26 cellular contexts compared by ENCODE assay signal in the genomic region with DNA sequence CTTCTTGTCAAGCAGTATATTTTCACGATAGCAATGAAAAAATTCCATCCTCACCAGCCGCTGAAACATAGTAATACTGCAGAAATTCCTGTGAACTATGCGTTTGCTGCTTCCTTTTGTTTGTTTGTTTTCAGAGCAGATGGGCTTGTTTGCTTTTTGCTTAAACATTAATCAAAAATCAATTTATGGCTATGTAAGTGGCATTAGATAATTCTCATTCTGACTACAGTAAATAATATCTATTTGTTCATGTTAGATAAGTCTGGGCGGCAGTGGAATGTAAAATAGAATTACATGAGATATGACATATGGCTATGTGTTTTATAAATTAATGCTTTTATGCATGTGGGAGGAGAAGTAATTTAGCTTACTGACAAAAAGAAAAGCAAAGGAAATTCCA.
DNase-seq lines count a peak whose midpoint lies in the region; ATAC-seq and TF ChIP-seq lines count a peak whose summit lies in the region.
"Had no signal": no experiment of that assay in that cellular context is flagged by ENCODE, and none has a peak within 500 bp of the region (broad histone marks: within the 10 kb centered on the region; RNA-seq: fewer than 3 reads in every experiment).

No MANE protein-coding gene starts in this region.

- no peak for ATAC-seq in WTC11
- peak in 3 of 4 donors; percentile 46 to 78 (median 73) for ATAC-seq in right lobe of liver
- ATAC-seq: activated CD8-positive, alpha-beta T cell treated with anti-CD3 and anti-CD28 coated beads for 36 hours; body of pancreas; heart left ventricle; K562; natural killer cell had no signal

- DNase-seq in MCF 10A (ENCODE audit: unreplicated experiment) (no peak), breast epithelium (ENCODE audit: low spot score in 2 of 2) (no peak), WTC11 (ENCODE audit: low spot score) (no peak), right lobe of liver (no peak), NCI-H446 treated with DMSO at 0.1 percent for 48 hours (lab: John Stamatoyannopoulos, UW) (no peak), D341Med (ENCODE audit: low spot score) (no peak), NCI-H2227 treated with DMSO at 0.1 percent for 48 hours (lab: John Stamatoyannopoulos, UW) (no peak), tibial artery (no peak)
- DNase-seq: activated CD4-positive, alpha-beta T cell treated with anti-CD3 and anti-CD28 coated beads for 1 hour; activated CD8-positive, alpha-beta T cell treated with anti-CD3 and anti-CD28 coated beads for 36 hours; activated effector memory CD4-positive, alpha-beta T cell treated with anti-CD3 and anti-CD28 coated beads, Interleukin-2, amount 50 U/mL, for 16 hours; BE2C; body of pancreas; COR-L47; heart left ventricle; midbrain; MM.1S; natural killer cell; NCI-H1417 treated with DMSO at 0.1 percent for 48 hours; NCI-H524; NK-92 treated with Interleukin-12 subunit alpha and Interleukin-12 subunit beta, amount 100 ng/mL, for 24 hours; PC-9; stimulated activated CD8-positive, alpha-beta memory T cell treated with anti-CD3 and anti-CD28 coated beads, Interleukin-4, amount 100 ng/mL, for 48 hours; T-helper 1 cell; transverse colon had no signal

- TF ChIP-seq CTCF in MCF 10A (IDR thresholded peaks at IDR 0.05; ENCODE audit: unreplicated experiment): no peak
- no peak for TF ChIP-seq CTCF in breast epithelium (IDR thresholded peaks at IDR 0.05)
- TF ChIP-seq CTCF in WTC11 (IDR thresholded peaks at IDR 0.05): no peak
- TF ChIP-seq CTCF in right lobe of liver (IDR thresholded peaks at IDR 0.05): no peak
- no peak for TF ChIP-seq CTCF in tibial artery (IDR thresholded peaks at IDR 0.05)

- H3K36me3 Mint-ChIP-seq in MCF 10A (ENCODE audit: insufficient read depth, unreplicated experiment): peaks cover 8% of the 10 kb centered on the region
- no peaks in the 10 kb centered on the region; the same call in 1 of the 2 replicates for H3K36me3 Mint-ChIP-seq in WTC11
- H3K36me3 Mint-ChIP-seq: natural killer cell had no signal

- H3K27ac ChIP-seq in breast epithelium (no peak overlapping the region), right lobe of liver (no peak overlapping the region), tibial artery (no peak overlapping the region)
- H3K27ac ChIP-seq: body of pancreas, heart left ventricle, PC-9, transverse colon had no signal

- no peak overlapping the region for H3K4me3 ChIP-seq in breast epithelium
- no peak overlapping the region for H3K4me3 ChIP-seq in right lobe of liver
- no peak overlapping the region for H3K4me3 ChIP-seq in tibial artery
- H3K4me3 ChIP-seq: body of pancreas, heart left ventricle, K562, PC-9, transverse colon had no signal

- H3K4me1 Mint-ChIP-seq in MCF 10A (ENCODE audit: insufficient read depth, unreplicated experiment): peaks cover 22% of the 10 kb centered on the region
- H3K4me1 Mint-ChIP-seq in WTC11: peaks cover 78% of the 10 kb centered on the region

- H3K27me3 Mint-ChIP-seq in MCF 10A (ENCODE audit: insufficient read depth, unreplicated experiment): no peaks in the 10 kb centered on the region
- no peaks in the 10 kb centered on the region for H3K27me3 Mint-ChIP-seq in WTC11 (ENCODE audit: low read depth)
- H3K27me3 Mint-ChIP-seq: activated CD8-positive, alpha-beta T cell treated with anti-CD3 and anti-CD28 coated beads for 36 hours had no signal

- no TSS peak for BruUV-seq in MCF 10A (replicated peaks; lab: Mats Ljungman, UMichigan)

- 38% methylated on average over 4 of the region's 4 CpGs for WGBS in right lobe of liver (ENCODE audit: insufficient coverage, low coverage, low lambda C conversion rate, missing lambda C conversion rate)

- H3K4me3 Mint-ChIP-seq in MCF 10A (ENCODE audit: unreplicated experiment) (no peak overlapping the region), WTC11 (no peak overlapping the region)
- H3K4me3 Mint-ChIP-seq: activated CD8-positive, alpha-beta T cell treated with anti-CD3 and anti-CD28 coated beads for 36 hours; natural killer cell had no signal

- intact Hi-C loops in MCF 10A (cut with micrococcal nuclease): no loop called here
- intact Hi-C loops in breast epithelium (cut with DNase I; ENCODE audit: low total_unique reads): no loop called here
- intact Hi-C loops in right lobe of liver (cut with DNase I): no loop called here
- intact Hi-C loops in tibial artery (cut with DNase I; ENCODE audit: low total_unique reads): loop anchor here (10.0 kb wide), 1 partner anchor 59 kb away; no protein-coding TSS in a partner anchor

- H3K9me3 ChIP-seq in breast epithelium: no peaks in the 10 kb centered on the region
- no peaks in the 10 kb centered on the region for H3K9me3 ChIP-seq in right lobe of liver
- no peaks in the 10 kb centered on the region for H3K9me3 ChIP-seq in tibial artery
- H3K9me3 ChIP-seq: BE2C, body of pancreas, heart left ventricle, transverse colon had no signal

- H3K27ac Mint-ChIP-seq in MCF 10A (ENCODE audit: low read depth, unreplicated experiment) (peak overlapping the region; percentile 3), WTC11 (no peak overlapping the region)
- H3K27ac Mint-ChIP-seq: activated CD8-positive, alpha-beta T cell treated with anti-CD3 and anti-CD28 coated beads for 36 hours; natural killer cell had no signal

- H3K36me3 ChIP-seq in breast epithelium (no peaks in the 10 kb centered on the region), right lobe of liver (no peaks in the 10 kb centered on the region), tibial artery (no peaks in the 10 kb centered on the region)
- H3K36me3 ChIP-seq: heart left ventricle, transverse colon had no signal

- TF ChIP-seq POLR2A in breast epithelium (IDR thresholded peaks at IDR 0.05): no peak
- TF ChIP-seq POLR2A in right lobe of liver (IDR thresholded peaks at IDR 0.05): no peak

- H3K4me1 ChIP-seq in breast epithelium (peaks cover 0 to 4% of the 10 kb centered on the region in 2 donors), right lobe of liver (peaks cover 0 to 12% (median 5%) of the 10 kb centered on the region in 4 donors), tibial artery (peaks cover 0 to 88% (median 21%) of the 10 kb centered on the region in 4 donors)

- H3K9me3 Mint-ChIP-seq in MCF 10A (ENCODE audit: unreplicated experiment) (no peaks in the 10 kb centered on the region), WTC11 (no peaks in the 10 kb centered on the region)
- H3K9me3 Mint-ChIP-seq: activated CD8-positive, alpha-beta T cell treated with anti-CD3 and anti-CD28 coated beads for 36 hours; natural killer cell had no signal

- H3K27me3 ChIP-seq in breast epithelium (no peaks in the 10 kb centered on the region), right lobe of liver (peaks cover 0 to 24% of the 10 kb centered on the region in 2 donors), tibial artery (no peaks in the 10 kb centered on the region)
- H3K27me3 ChIP-seq: BE2C, body of pancreas, heart left ventricle, transverse colon had no signal

- POLR2A ChIA-PET in MCF 10A (lab: Yijun Ruan, JAX): interaction anchor here (0.9 kb wide), 1 partner anchor 22 kb away, joined by 3 read pairs; no protein-coding TSS in a partner anchor
- POLR2A ChIA-PET in WTC11 (lab: Charles Lee): interaction anchor here (0.8 kb wide), 1 partner anchor 32 kb away, joined by 3 read pairs; no protein-coding TSS in a partner anchor

- CTCF ChIA-PET in MCF 10A (lab: Yijun Ruan, JAX) (interaction anchor here (1.4 to 1.5 kb wide), 2 partner anchors 64 to 402 kb away, joined by 3 to 5 read pairs; no protein-coding TSS in a partner anchor), WTC11 (lab: Charles Lee) (interaction anchor here (1.0 kb wide), 1 partner anchor 71 kb away, joined by 3 read pairs; no protein-coding TSS in a partner anchor)

TF ChIP-seq in WTC11, 78 proteins besides CTCF, POLR2A, EP300 and RAD21:
- TF ChIP-seq, protein P1, sequence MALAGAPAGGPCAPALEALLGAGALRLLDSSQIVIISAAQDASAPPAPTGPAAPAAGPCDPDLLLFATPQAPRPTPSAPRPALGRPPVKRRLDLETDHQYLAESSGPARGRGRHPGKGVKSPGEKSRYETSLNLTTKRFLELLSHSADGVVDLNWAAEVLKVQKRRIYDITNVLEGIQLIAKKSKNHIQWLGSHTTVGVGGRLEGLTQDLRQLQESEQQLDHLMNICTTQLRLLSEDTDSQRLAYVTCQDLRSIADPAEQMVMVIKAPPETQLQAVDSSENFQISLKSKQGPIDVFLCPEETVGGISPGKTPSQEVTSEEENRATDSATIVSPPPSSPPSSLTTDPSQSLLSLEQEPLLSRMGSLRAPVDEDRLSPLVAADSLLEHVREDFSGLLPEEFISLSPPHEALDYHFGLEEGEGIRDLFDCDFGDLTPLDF (CRISPR knock-in tag; IDR thresholded peaks at IDR 0.05): no peak
- TF ChIP-seq E2F5 (CRISPR knock-in tag; IDR thresholded peaks at IDR 0.05) (no peak), GABPB1 (CRISPR knock-in tag; IDR thresholded peaks at IDR 0.05) (peak; percentile 59; the same call in 1 of the 2 replicates)
